ENCODE assay signal across 16 cellular contexts in genomic region chr18:13004316-13004879, GRCh38. TPM values are rescaled to one million over a fixed set of nuclear protein-coding genes. Genes with fewer than 3 reads are reported as not detected.
DNase-seq lines count a peak whose midpoint lies in the region; ATAC-seq, FAIRE-seq and TF ChIP-seq lines count a peak whose summit lies in the region.
"Had no signal": no experiment of that assay in that cellular context is flagged by ENCODE, and none has a peak within 500 bp of the region (broad histone marks: within the 10 kb centered on the region; RNA-seq: fewer than 3 reads in every experiment).

No MANE protein-coding gene starts in this region.

- no peak overlapping the region for H3K14ac ChIP-seq in mesenchymal stem cell (ENCODE audit: low read length in 2 of 2)

- peaks cover 11% of the 10 kb centered on the region for H3K4me1 Mint-ChIP-seq in activated T-helper 17 cell treated with anti-CD3 and anti-CD28 coated beads, Interleukin-2, amount 50 U/mL, for 72 hours

- CTCF ChIA-PET in HEK293 (lab: Yijun Ruan, JAX), result interaction anchor here (0.5 to 2.9 kb wide), 6 partner anchors 10 to 600 kb away, joined by 3 to 13 read pairs (median 4); no protein-coding TSS in a partner anchor

- POLR2A ChIA-PET in HEK293 (lab: Yijun Ruan, JAX), result no interaction called here

- H2BK12ac ChIP-seq in mesenchymal stem cell (ENCODE audit: low read length in 2 of 2), result no peak overlapping the region

- H4K91ac ChIP-seq in mesenchymal stem cell (ENCODE audit: low read length), result no peak overlapping the region

- no peak overlapping the region for H4K8ac ChIP-seq in mesenchymal stem cell (ENCODE audit: low read length)

- no peak overlapping the region for H3K23ac ChIP-seq in mesenchymal stem cell (ENCODE audit: low read length in 2 of 2)

- peaks cover 41% of the 10 kb centered on the region for H3K79me1 ChIP-seq in mesenchymal stem cell (replicated peaks; ENCODE audit: low read length, poor library complexity, severe bottlenecking)

- WGBS in mesenchymal stem cell, result 98% methylated on average over 9 of the region's 9 CpGs

- TF ChIP-seq CTCF in HEK293 (tag by site-specific recombination; IDR thresholded peaks at IDR 0.05), result no peak

- peak; percentile 15 for ATAC-seq in activated T-helper 17 cell treated with anti-CD3 and anti-CD28 coated beads, Interleukin-2, amount 50 U/mL, for 72 hours (replicated peaks)
- ATAC-seq in GM18517 (IDR thresholded peaks at IDR 0.05; ENCODE audit: unreplicated experiment), result no peak
- ATAC-seq in HG02623 (IDR thresholded peaks at IDR 0.05; ENCODE audit: unreplicated experiment), result no peak

- no peaks in the 10 kb centered on the region for H3K27me3 ChIP-seq in mesenchymal stem cell (ENCODE audit: control insufficient read depth in 1 of 2, insufficient read depth in 1 of 2, low read length in 2 of 2)
- H3K27me3 ChIP-seq: BE2C had no signal

- H3K4me2 ChIP-seq in mesenchymal stem cell (ENCODE audit: low read length, poor library complexity, severe bottlenecking), result no peak overlapping the region
- H3K4me2 ChIP-seq: A549, KMS-11 had no signal

- peaks cover 25% of the 10 kb centered on the region for H3K36me3 Mint-ChIP-seq in activated T-helper 17 cell treated with anti-CD3 and anti-CD28 coated beads, Interleukin-2, amount 50 U/mL, for 72 hours (ENCODE audit: low read depth)

- DNase-seq in GM12891 (ENCODE audit: insufficient read length, low spot score) (no peak), mesenchymal stem cell (no peak), NCI-H1417 treated with DMSO at 0.1 percent for 48 hours (lab: John Stamatoyannopoulos, UW) (no peak)
- DNase-seq: BE2C; Caco-2; CD8-positive, alpha-beta memory T cell had no signal

- no peak overlapping the region for H2BK120ac ChIP-seq in mesenchymal stem cell (ENCODE audit: low read depth, low read length)

- H3K18ac ChIP-seq in mesenchymal stem cell (ENCODE audit: low read depth in 1 of 2, low read length in 2 of 2), result no peak overlapping the region

- H3K4ac ChIP-seq in mesenchymal stem cell (ENCODE audit: low read depth in 1 of 2, low read length in 2 of 2), result no peak overlapping the region

- no peak overlapping the region for H2BK15ac ChIP-seq in mesenchymal stem cell (ENCODE audit: low read depth, poor library complexity, severe bottlenecking)

- no peak overlapping the region for H3K27ac Mint-ChIP-seq in activated T-helper 17 cell treated with anti-CD3 and anti-CD28 coated beads, Interleukin-2, amount 50 U/mL, for 72 hours
- H3K27ac Mint-ChIP-seq: CD8-positive, alpha-beta memory T cell had no signal

- no peak overlapping the region for H2AK5ac ChIP-seq in mesenchymal stem cell (ENCODE audit: low read length, severe bottlenecking)

- no peak overlapping the region for H2AFZ ChIP-seq in mesenchymal stem cell (ENCODE audit: low read depth, low read length)

- H3K9me3 Mint-ChIP-seq in activated T-helper 17 cell treated with anti-CD3 and anti-CD28 coated beads, Interleukin-2, amount 50 U/mL, for 72 hours, result no peaks in the 10 kb centered on the region
- H3K9me3 Mint-ChIP-seq: CD8-positive, alpha-beta memory T cell had no signal

- no peak for TF ChIP-seq POLR2A in GM12891 (IDR thresholded peaks at IDR 0.05; ENCODE audit: low read depth, low read length)

- peak overlapping the region; percentile 5 for H3K9ac ChIP-seq in mesenchymal stem cell (ENCODE audit: low read length)
- H3K9ac ChIP-seq: KMS-11 had no signal

- no peaks in the 10 kb centered on the region for H3K4me1 ChIP-seq in HEK293 (ENCODE audit: control insufficient read depth, insufficient read depth, low read length)
- H3K4me1 ChIP-seq in mesenchymal stem cell (ENCODE audit: control insufficient read depth, insufficient read depth, low read depth, low read length), result peaks cover 4% of the 10 kb centered on the region
- H3K4me1 ChIP-seq: A549, BE2C had no signal

- no peak overlapping the region for H3K4me3 Mint-ChIP-seq in activated T-helper 17 cell treated with anti-CD3 and anti-CD28 coated beads, Interleukin-2, amount 50 U/mL, for 72 hours
- H3K4me3 Mint-ChIP-seq: CD8-positive, alpha-beta memory T cell had no signal

- no peak overlapping the region for H3K27ac ChIP-seq in HEK293 (ENCODE audit: extremely low read depth, low read depth, low read length)
- no peak overlapping the region for H3K27ac ChIP-seq in mesenchymal stem cell (ENCODE audit: low read length, poor library complexity, severe bottlenecking)
- H3K27ac ChIP-seq: A549, C4-2B, KMS-11 had no signal

- no peaks in the 10 kb centered on the region for H3K27me3 Mint-ChIP-seq in activated T-helper 17 cell treated with anti-CD3 and anti-CD28 coated beads, Interleukin-2, amount 50 U/mL, for 72 hours
- H3K27me3 Mint-ChIP-seq: CD8-positive, alpha-beta memory T cell had no signal

- no peak overlapping the region for H2BK5ac ChIP-seq in mesenchymal stem cell (ENCODE audit: low read depth, low read length, poor library complexity, severe bottlenecking)

- H3K36me3 ChIP-seq in HEK293 (ENCODE audit: control insufficient read depth in 2 of 2, insufficient read depth in 1 of 2, low read length in 2 of 2) (peaks cover 37 to 61% of the 10 kb centered on the region in 2 experiments), mesenchymal stem cell (ENCODE audit: control insufficient read depth in 1 of 2, insufficient read depth in 2 of 2, low read depth in 1 of 2, low read length in 2 of 2) (peaks cover 18 to 49% of the 10 kb centered on the region in 2 experiments)

- no peak overlapping the region for H3K4me3 ChIP-seq in HEK293 (ENCODE audit: low read depth, low read length)
- no peak overlapping the region for H3K4me3 ChIP-seq in mesenchymal stem cell (ENCODE audit: insufficient read depth in 1 of 2, low read depth in 1 of 2, low read length in 2 of 2)
- H3K4me3 ChIP-seq: A549, GM12878 had no signal

- FAIRE-seq in GM12891 (lab: Jason Lieb, UNC), result peak; percentile 47
- FAIRE-seq: A549, GM12878, H54, HepG2 had no signal

- H3K9me3 ChIP-seq in HEK293 (ENCODE audit: control insufficient read depth, insufficient read depth, low read depth, low read length) (no peaks in the 10 kb centered on the region), mesenchymal stem cell (ENCODE audit: control insufficient read depth, low read length) (no peaks in the 10 kb centered on the region)
- H3K9me3 ChIP-seq: A549, BE2C, Caco-2 had no signal

TF ChIP-seq in GM12891, 5 proteins besides CTCF, POLR2A, EP300 and RAD21:
- TF ChIP-seq TAF1 (IDR thresholded peaks at IDR 0.05; ENCODE audit: low read depth, low read length) (no peak), POU2F2 (IDR thresholded peaks at IDR 0.05; ENCODE audit: low read depth, low read length) (no peak), SPI1 (IDR thresholded peaks at IDR 0.05; ENCODE audit: low read depth, low read length) (no peak), POLR2AphosphoS5 (IDR thresholded peaks at IDR 0.05; ENCODE audit: low read depth, low read length) (no peak), PAX5 (IDR thresholded peaks at IDR 0.05; ENCODE audit: insufficient read depth, low read length, severe bottlenecking) (no peak)
TF ChIP-seq in GM12891: peak in this region for 0.

TF ChIP-seq in HEK293, 187 proteins besides CTCF, POLR2A, EP300 and RAD21:
- no peak for TF ChIP-seq ZNF521 (tag by site-specific recombination; IDR thresholded peaks at IDR 0.05)
- no peak for TF ChIP-seq ZNF514 (tag by site-specific recombination; IDR thresholded peaks at IDR 0.05)
- TF ChIP-seq PRDM1 (tag by site-specific recombination; IDR thresholded peaks at IDR 0.05), result no peak
- no peak for TF ChIP-seq RBAK (tag by site-specific recombination; IDR thresholded peaks at IDR 0.05)
- no peak for TF ChIP-seq ZNF558 (tag by site-specific recombination; IDR thresholded peaks at IDR 0.05)
- TF ChIP-seq GLIS1 (tag by site-specific recombination; IDR thresholded peaks at IDR 0.05), result no peak
- TF ChIP-seq ZNF510 (tag by site-specific recombination; IDR thresholded peaks at IDR 0.05; ENCODE audit: insufficient replicate concordance), result no peak
- no peak for TF ChIP-seq ZNF776 (tag by site-specific recombination; IDR thresholded peaks at IDR 0.05; ENCODE audit: borderline replicate concordance)
- peak; percentile 85 for TF ChIP-seq ZFHX2 (tag by site-specific recombination; conservative IDR thresholded peaks at IDR 0.05)
- TF ChIP-seq ZBTB21 (tag by site-specific recombination; IDR thresholded peaks at IDR 0.05), result no peak
- TF ChIP-seq ZNF501 (tag by site-specific recombination; IDR thresholded peaks at IDR 0.05), result no peak
- no peak for TF ChIP-seq ZXDB (tag by site-specific recombination; IDR thresholded peaks at IDR 0.05)
- no peak for TF ChIP-seq ZNF404 (tag by site-specific recombination; IDR thresholded peaks at IDR 0.05)
- no peak for TF ChIP-seq ZNF350 (tag by site-specific recombination; IDR thresholded peaks at IDR 0.05)
- no peak for TF ChIP-seq ZNF544 (tag by site-specific recombination; IDR thresholded peaks at IDR 0.05)
- TF ChIP-seq EGR2 (tag by site-specific recombination; IDR thresholded peaks at IDR 0.05; ENCODE audit: low read depth), result peak; percentile 95

RNA-seq across cellular contexts. Expression of gene CEP192, which starts 13.2 kb away (rescaled TPM):
- polyA plus RNA-seq in GM12891 (2012; ENCODE audit: low read depth, missing spikeins), result 13.8 TPM
- 10 to 100 TPM; 35.3 to 62.0 TPM for total RNA-seq in activated T-helper 17 cell treated with anti-CD3 and anti-CD28 coated beads, Interleukin-2, amount 50 U/mL, for 72 hours
- polyA plus RNA-seq in mesenchymal stem cell (2013, experiment 1 of 2), result 4.9 TPM
- 4.7 TPM for polyA plus RNA-seq in mesenchymal stem cell (2013, experiment 2 of 2)

RNA-seq across cellular contexts. Expression of gene SEH1L, which starts 56.6 kb away (rescaled TPM):
- polyA plus RNA-seq in GM12891 (2012; ENCODE audit: low read depth, missing spikeins), result 21.0 TPM
- 100 to 1,000 TPM in 1 of 2 donors, 10 to 100 TPM in 1; 72.1 to 120 TPM for total RNA-seq in activated T-helper 17 cell treated with anti-CD3 and anti-CD28 coated beads, Interleukin-2, amount 50 U/mL, for 72 hours
- 13.3 TPM for polyA plus RNA-seq in mesenchymal stem cell (2013, experiment 1 of 2)
- polyA plus RNA-seq in mesenchymal stem cell (2013, experiment 2 of 2), result 13.1 TPM
